Comparison of ENCODE assay signal across 22 cellular contexts in the genomic region with DNA sequence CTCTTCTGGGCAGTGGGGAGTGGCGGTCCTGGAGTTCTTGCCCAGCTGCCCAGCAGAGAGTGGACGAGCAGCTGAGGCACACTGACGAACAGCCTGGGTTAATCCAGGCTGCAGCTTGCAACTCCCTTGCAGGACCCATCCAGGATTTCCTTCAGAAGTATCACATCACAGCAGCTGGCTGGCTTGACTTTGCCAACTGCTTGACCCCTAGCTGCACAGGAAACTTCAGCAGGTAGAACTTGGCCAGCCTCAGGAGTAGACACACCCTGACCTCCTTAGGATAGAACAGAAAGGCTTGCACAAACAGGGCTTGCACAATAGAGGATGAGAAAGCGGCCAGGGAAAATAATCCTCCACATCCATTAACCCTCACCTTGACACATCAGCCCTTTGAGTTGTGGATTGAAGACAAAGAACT. TPM values are rescaled to one million over a fixed set of nuclear protein-coding genes. Genes with fewer than 3 reads are reported as not detected.
A peak's percentile ranks its signal among the peaks of the same experiment; 100 is the strongest.
DNase-seq lines count a peak whose midpoint lies in the region; ATAC-seq, FAIRE-seq and TF ChIP-seq lines count a peak whose summit lies in the region.
"Had no signal": no experiment of that assay in that cellular context is flagged by ENCODE, and none has a peak within 500 bp of the region (broad histone marks: within the 10 kb centered on the region; RNA-seq: fewer than 3 reads in every experiment).

No MANE protein-coding gene starts in this region.

- H4K8ac ChIP-seq in trophoblast cell (ENCODE audit: low read depth, low read length) = no peak overlapping the region

- FAIRE-seq in bronchial epithelial cell (lab: Jason Lieb, UNC) = no peak

- TF ChIP-seq CTCF in bronchial epithelial cell (IDR thresholded peaks at IDR 0.05; ENCODE audit: insufficient read depth, low read length, severe bottlenecking) = no peak

- H3K23ac ChIP-seq in trophoblast cell (ENCODE audit: low read length) = no peak overlapping the region

- H2AFZ ChIP-seq in Karpas-422 (ENCODE audit: low read length) (0 out of 2 replicates have a peak overlapping the region, but pooled peaks have one; percentile 8), trophoblast cell (ENCODE audit: insufficient read depth, low read length, poor library complexity) (no peak overlapping the region)

- H3K36me3 ChIP-seq in Karpas-422 (ENCODE audit: insufficient read depth, low read length) (no peaks in the 10 kb centered on the region), bronchial epithelial cell (ENCODE audit: control insufficient read depth, insufficient read depth, low read length) (no peaks in the 10 kb centered on the region), trophoblast cell (ENCODE audit: control insufficient read depth in 1 of 2, insufficient read depth in 2 of 2, low read length in 2 of 2) (no peaks in the 10 kb centered on the region)
- H3K36me3 ChIP-seq: cardiac muscle cell, Peyer's patch had no signal

- H3K27ac ChIP-seq in Karpas-422 (ENCODE audit: low read length) (no peak overlapping the region), right cardiac atrium (ENCODE audit: low read length) (no peak overlapping the region), trophoblast cell (ENCODE audit: low read depth, low read length) (no peak overlapping the region)
- H3K27ac ChIP-seq: cardiac muscle cell, HL-60, Peyer's patch had no signal

- no peak overlapping the region for H2BK12ac ChIP-seq in trophoblast cell (ENCODE audit: low read length)

- H4K20me1 ChIP-seq in Karpas-422 (ENCODE audit: insufficient read depth, low read depth, low read length) = no peaks in the 10 kb centered on the region

- no peaks in the 10 kb centered on the region for H3K4me1 ChIP-seq in Karpas-422 (ENCODE audit: low read length)
- H3K4me1 ChIP-seq in right cardiac atrium (ENCODE audit: control insufficient read depth, insufficient read depth, low read length) = peaks cover 21% of the 10 kb centered on the region
- peaks cover 0 to 3% of the 10 kb centered on the region in 2 experiments for H3K4me1 ChIP-seq in trophoblast cell (ENCODE audit: control insufficient read depth in 1 of 2, insufficient read depth in 2 of 2, low read length in 2 of 2)
- H3K4me1 ChIP-seq: Peyer's patch had no signal

- ATAC-seq in right cardiac atrium = peak; percentile 74 to 92
- ATAC-seq in HG03432 (IDR thresholded peaks at IDR 0.05; ENCODE audit: unreplicated experiment) = no peak
- ATAC-seq in GM19351 (IDR thresholded peaks at IDR 0.05; ENCODE audit: unreplicated experiment) = no peak
- ATAC-seq: activated naive CD4-positive, alpha-beta T cell treated with anti-CD3 and anti-CD28 coated beads, Interleukin-2, amount 50 U/mL, for 72 hours; natural killer cell treated with Interleukin-12 subunit alpha and Interleukin-12 subunit beta and Interleukin-15 and Interleukin-18, amount 100 ng/mL, for 72 hours had no signal

- no peaks in the 10 kb centered on the region for H3K9me2 ChIP-seq in Karpas-422 (replicated peaks; ENCODE audit: insufficient read depth, low read length)

- H3K9ac ChIP-seq in Karpas-422 (ENCODE audit: low read length) (no peak overlapping the region), trophoblast cell (ENCODE audit: low read length) (peak overlapping the region; percentile 2)

- DNase-seq in Karpas-422 (no peak), bronchial epithelial cell (ENCODE audit: low read depth) (peak; percentile 83), right cardiac atrium (peak; percentile 40 to 62 (median 56)), trophoblast cell (peak in 1 of 2 donors; percentile 49), hepatic stellate cell (ENCODE audit: low spot score) (no peak), NCI-H774 (lab: John Stamatoyannopoulos, UW) (no peak)
- DNase-seq: ACHN; activated T-cell treated with anti-CD3 and anti-CD28 coated beads, Interleukin-2, amount 50 U/mL, for 24 hours; DMS53; effector CD4-positive, alpha-beta T cell; KG1; NCI-H1105 treated with DMSO at 0.1 percent for 48 hours; Peyer's patch; stimulated activated CD4-positive, alpha-beta T cell treated with anti-CD3 and anti-CD28 coated beads, Interleukin-15, amount 100 ng/mL, for 24 hours; SW 1271 had no signal

- no peaks in the 10 kb centered on the region for H3K79me1 ChIP-seq in trophoblast cell (ENCODE audit: low read length)

- no peak overlapping the region for H3K14ac ChIP-seq in trophoblast cell (ENCODE audit: low read length)

- no peak overlapping the region for H4K12ac ChIP-seq in trophoblast cell (ENCODE audit: low read depth, low read length)

- H3K9me3 ChIP-seq in Karpas-422 (ENCODE audit: low read length) = no peaks in the 10 kb centered on the region
- H3K9me3 ChIP-seq in right cardiac atrium (ENCODE audit: control insufficient read depth, low read length) = no peaks in the 10 kb centered on the region
- no peaks in the 10 kb centered on the region for H3K9me3 ChIP-seq in trophoblast cell (ENCODE audit: insufficient read depth, low read depth, low read length)
- H3K9me3 ChIP-seq: Peyer's patch had no signal

- no peak overlapping the region for H3K4me2 ChIP-seq in Karpas-422 (ENCODE audit: low read depth, low read length, poor library complexity, severe bottlenecking)
- no peak overlapping the region for H3K4me2 ChIP-seq in trophoblast cell (ENCODE audit: low read length)

- no peak overlapping the region for H3K4me3 ChIP-seq in Karpas-422 (ENCODE audit: low read length)
- H3K4me3 ChIP-seq in bronchial epithelial cell (ENCODE audit: low read depth, low read length) = no peak overlapping the region
- H3K4me3 ChIP-seq in right cardiac atrium (ENCODE audit: low read length) = no peak overlapping the region
- no peak overlapping the region for H3K4me3 ChIP-seq in trophoblast cell (ENCODE audit: low read depth, low read length)
- H3K4me3 ChIP-seq: cardiac muscle cell, Peyer's patch had no signal

- intact Hi-C loops in right cardiac atrium (cut with DNase I) = no loop called here

- no peak overlapping the region for H2BK120ac ChIP-seq in trophoblast cell (ENCODE audit: insufficient read depth, low read length, poor library complexity)

- no peak overlapping the region for H3K18ac ChIP-seq in trophoblast cell (ENCODE audit: low read length)

- WGBS in right cardiac atrium = 64% methylated on average over 4 of the region's 4 CpGs
- no CpG with 5 or more reads among the region's 4 CpGs for WGBS in trophoblast cell (ENCODE audit: extremely low coverage, insufficient coverage, insufficient read length)

- no peak overlapping the region for H3K4ac ChIP-seq in trophoblast cell (ENCODE audit: low read depth, low read length)

- H3K79me2 ChIP-seq in Karpas-422 (ENCODE audit: low read length) = no peaks in the 10 kb centered on the region
- H3K79me2 ChIP-seq in trophoblast cell (ENCODE audit: control insufficient read depth, insufficient read depth, low read length, poor library complexity) = no peaks in the 10 kb centered on the region

- H2AK5ac ChIP-seq in trophoblast cell (ENCODE audit: low read length) = no peak overlapping the region

- H3K27me3 ChIP-seq in Karpas-422 (ENCODE audit: low read length) (no peaks in the 10 kb centered on the region), bronchial epithelial cell (ENCODE audit: control insufficient read depth, insufficient read depth, low read length) (no peaks in the 10 kb centered on the region), right cardiac atrium (ENCODE audit: control insufficient read depth, insufficient read depth) (no peaks in the 10 kb centered on the region), trophoblast cell (ENCODE audit: insufficient read depth, low read length) (no peaks in the 10 kb centered on the region)
- H3K27me3 ChIP-seq: cardiac muscle cell, Peyer's patch had no signal

- H4K91ac ChIP-seq in trophoblast cell (ENCODE audit: low read depth, low read length) = no peak overlapping the region

- H2BK5ac ChIP-seq in trophoblast cell (ENCODE audit: low read depth, low read length, poor library complexity) = no peak overlapping the region

RNA-seq across cellular contexts. Expression of a gene that starts 27.9 kb away (rescaled TPM):
- 1.8 and 1.9 TPM in 2 replicates for total RNA-seq in Karpas-422 (2014; rRNA removed; shearing (Covaris generic); ENCODE audit: low replicate concordance)
- 0.38 and 0.53 TPM in 2 replicates for total RNA-seq in bronchial epithelial cell
- total RNA-seq in right cardiac atrium = 10 to 100 TPM; 20.6 to 28.3 (median 24.6) TPM
- polyA plus RNA-seq in right cardiac atrium = 13.9 TPM
- polyA plus RNA-seq in trophoblast cell (2013) = 2.8 and 3.0 TPM in 2 replicates
- polyA plus RNA-seq: CD14-positive monocyte had no signal

RNA-seq across cellular contexts. Expression of a gene that starts 54.7 kb away (rescaled TPM):
- total RNA-seq in Karpas-422 (2014; rRNA removed; shearing (Covaris generic); ENCODE audit: low replicate concordance) = 98.9 and 228 TPM in 2 replicates
- total RNA-seq in bronchial epithelial cell = 6.5 and 6.8 TPM in 2 replicates
- 10 to 100 TPM; 17.3 to 24.1 (median 18.7) TPM for total RNA-seq in right cardiac atrium
- polyA plus RNA-seq in right cardiac atrium = 5.7 TPM
- polyA plus RNA-seq in trophoblast cell (2013) = 16.4 and 19.8 TPM in 2 replicates

Comparison
In these comparisons a context has a peak if more than half of its experiments do, and no peak if none do; other contexts are left out.
1. DNase-seq: peak in bronchial epithelial cell (single experiment) and right cardiac atrium (3 of 3); none in Karpas-422 (single experiment), hepatic stellate cell (single experiment) and NCI-H774 (single experiment).
2. ATAC-seq: peak in right cardiac atrium (2 of 2); none in HG03432 (single experiment) and GM19351 (single experiment).